ENCODE assay signal across 1 cellular context in the genomic region with DNA sequence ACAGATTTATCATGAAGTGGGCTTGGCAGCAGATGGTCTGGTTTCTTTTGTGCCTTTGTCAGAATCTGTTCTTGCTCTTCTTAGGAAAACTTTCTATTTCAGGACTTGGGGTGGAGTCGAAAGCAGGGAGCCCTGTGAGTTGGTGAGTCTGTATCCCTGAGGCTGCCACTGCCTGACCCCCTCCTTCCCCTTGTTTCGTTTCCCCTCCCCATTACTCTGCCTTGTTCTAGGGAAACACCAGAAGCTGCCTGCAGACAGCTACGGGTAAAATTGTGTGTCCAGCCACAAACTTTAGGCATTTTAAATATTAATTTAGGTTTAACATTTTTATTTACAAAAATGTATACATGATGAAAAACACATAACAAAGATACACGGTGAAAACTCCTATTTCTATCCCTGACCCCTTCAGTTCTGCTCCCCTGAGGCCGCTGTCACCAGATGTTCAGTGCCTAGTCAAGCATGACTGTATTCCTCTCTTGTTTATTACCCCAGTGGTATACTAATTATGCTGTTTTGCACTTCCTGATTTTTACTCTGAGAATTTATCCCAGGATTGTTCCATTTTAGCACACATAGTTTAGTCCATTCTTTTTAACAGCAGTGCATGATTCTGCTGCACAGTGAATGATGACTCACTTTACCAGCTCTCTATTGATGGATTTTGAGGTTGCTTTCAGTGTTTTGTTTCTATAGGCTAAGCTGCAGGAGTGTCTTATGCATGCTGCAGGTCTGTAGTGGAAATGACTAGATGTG.
TF ChIP-seq lines count a peak whose summit lies in the region.

No MANE protein-coding gene starts in this region.

TF ChIP-seq in HEK293, 187 proteins besides CTCF, POLR2A, EP300 and RAD21 (continued from another document):
- TF ChIP-seq, protein P1, sequence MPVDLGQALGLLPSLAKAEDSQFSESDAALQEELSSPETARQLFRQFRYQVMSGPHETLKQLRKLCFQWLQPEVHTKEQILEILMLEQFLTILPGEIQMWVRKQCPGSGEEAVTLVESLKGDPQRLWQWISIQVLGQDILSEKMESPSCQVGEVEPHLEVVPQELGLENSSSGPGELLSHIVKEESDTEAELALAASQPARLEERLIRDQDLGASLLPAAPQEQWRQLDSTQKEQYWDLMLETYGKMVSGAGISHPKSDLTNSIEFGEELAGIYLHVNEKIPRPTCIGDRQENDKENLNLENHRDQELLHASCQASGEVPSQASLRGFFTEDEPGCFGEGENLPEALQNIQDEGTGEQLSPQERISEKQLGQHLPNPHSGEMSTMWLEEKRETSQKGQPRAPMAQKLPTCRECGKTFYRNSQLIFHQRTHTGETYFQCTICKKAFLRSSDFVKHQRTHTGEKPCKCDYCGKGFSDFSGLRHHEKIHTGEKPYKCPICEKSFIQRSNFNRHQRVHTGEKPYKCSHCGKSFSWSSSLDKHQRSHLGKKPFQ (tag by site-specific recombination; IDR thresholded peaks at IDR 0.05) = no peak
TF ChIP-seq in HEK293: peak in this region for 5.
